In genomic region chr2:224983719-224984388, GRCh38 we compare ENCODE assay signal across 1 cellular context.
TF ChIP-seq lines count a peak whose summit lies in the region.

No MANE protein-coding gene starts in this region.

TF ChIP-seq in GM12878, 131 proteins besides CTCF, POLR2A, EP300 and RAD21:
- no peak for TF ChIP-seq HSF1 (IDR thresholded peaks at IDR 0.05; ENCODE audit: low read depth, low read length)
- no peak for TF ChIP-seq BCL11A (IDR thresholded peaks at IDR 0.05; ENCODE audit: low read depth, low read length)
- no peak for TF ChIP-seq MYB (IDR thresholded peaks at IDR 0.05; ENCODE audit: borderline replicate concordance, low read depth, low read length)
- no peak for TF ChIP-seq BRCA1 (IDR thresholded peaks at IDR 0.05; ENCODE audit: low read depth, low read length)
- no peak for TF ChIP-seq SUPT20H (IDR thresholded peaks at IDR 0.05; ENCODE audit: borderline replicate concordance, control insufficient read depth, low read depth, low read length)
- no peak for TF ChIP-seq KLF5 (IDR thresholded peaks at IDR 0.05; ENCODE audit: partially characterized antibody)
- no peak for TF ChIP-seq PKNOX1 (IDR thresholded peaks at IDR 0.05)
- TF ChIP-seq SMC3 (IDR thresholded peaks at IDR 0.05; ENCODE audit: borderline replicate concordance, low read length) = no peak
